In the genomic region with DNA sequence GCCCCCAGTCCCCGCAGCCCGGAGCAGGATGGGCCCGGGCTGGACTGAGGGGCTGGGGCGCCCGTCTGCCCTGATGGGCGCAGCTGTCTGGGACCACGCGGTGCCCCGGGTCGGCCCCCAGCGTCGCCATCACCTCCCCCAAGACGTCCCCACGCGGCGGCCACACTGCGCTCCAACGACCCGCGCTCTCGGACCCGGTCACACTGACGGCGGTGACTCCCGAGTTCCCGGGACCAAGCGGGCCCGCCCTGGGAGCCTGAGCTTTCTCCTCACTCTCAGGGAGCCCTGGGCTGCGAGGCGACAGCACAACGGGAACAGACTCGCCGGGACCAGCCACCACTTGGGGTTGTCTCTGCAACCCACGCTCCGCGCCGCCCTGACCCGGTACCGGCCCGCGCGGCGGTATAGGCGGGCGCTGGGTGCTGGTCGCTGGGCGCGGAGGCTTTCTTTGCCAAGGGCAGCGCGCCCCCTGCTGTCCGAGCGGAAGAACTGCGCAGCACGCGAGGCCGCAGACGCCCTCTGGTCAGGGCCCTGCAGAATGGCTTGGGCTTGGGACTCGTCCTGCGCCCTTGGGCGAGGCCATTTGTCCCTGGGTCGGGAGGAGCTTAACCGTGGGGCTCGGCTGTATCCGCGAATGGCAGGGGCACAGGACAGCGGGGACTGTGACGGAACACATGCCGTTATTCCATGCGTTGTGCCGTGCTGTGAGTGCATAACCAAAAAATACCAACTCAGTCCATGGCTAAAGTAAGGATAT, we compare ENCODE assay signal across 8 cellular contexts. TPM values are rescaled to one million over a fixed set of nuclear protein-coding genes. Genes with fewer than 3 reads are reported as not detected.
DNase-seq lines count a peak whose midpoint lies in the region; ATAC-seq, FAIRE-seq and TF ChIP-seq lines count a peak whose summit lies in the region.

No MANE protein-coding gene starts in this region.

- POLR2A ChIA-PET in A673 (lab: Charles Lee; ENCODE audit: low non-redundant PET): no interaction called here
- POLR2A ChIA-PET in HepG2 (lab: Yijun Ruan, JAX): interaction anchor here (2.1 kb wide), 2 partner anchors 44 to 58 kb away, joined by 14 to 16 read pairs; partner anchors contain the start of gene IMPA2

- intact Hi-C loops in A673 (cut with micrococcal nuclease; ENCODE audit: unreplicated experiment): loop anchor here (1.0 to 2.0 kb wide), 3 partner anchors 101 to 382 kb away; no protein-coding TSS in a partner anchor
- intact Hi-C loops in HepG2 (cut with micrococcal nuclease; ENCODE audit: unreplicated experiment): loop anchor here (1.0 to 2.0 kb wide), 5 partner anchors 44 to 306 kb away; partner anchors contain the start of gene IMPA2

- no peak overlapping the region for H3K27ac ChIP-seq in A673 (ENCODE audit: low read depth, low read length, poor library complexity, severe bottlenecking)
- no peak overlapping the region for H3K27ac ChIP-seq in HepG2 (ENCODE audit: extremely low read length, insufficient read depth, low read length)

- H3K36me3 ChIP-seq in A673 (ENCODE audit: insufficient read depth, low read length, poor library complexity, severe bottlenecking): no peaks in the 10 kb centered on the region
- H3K36me3 ChIP-seq in HepG2 (replicated peaks in 1 of 2; ENCODE audit: control insufficient read depth in 1 of 2, insufficient read depth in 2 of 2, low read length in 2 of 2): no peaks in the 10 kb centered on the region

- ATAC-seq in GM18511 (IDR thresholded peaks at IDR 0.05; ENCODE audit: unreplicated experiment) (peak; percentile 93), HG03095 (IDR thresholded peaks at IDR 0.05; ENCODE audit: unreplicated experiment) (peak; percentile 76), HepG2 (peak; percentile 91)

- TF ChIP-seq EP300 in HepG2 (IDR thresholded peaks at IDR 0.05; ENCODE audit: low read depth in 2 of 2, low read length in 2 of 2): no peak
- no peak for TF ChIP-seq EP300 in HepG2 (CRISPR knock-in tag; IDR thresholded peaks at IDR 0.05; ENCODE audit: borderline replicate concordance)

- H3K79me2 ChIP-seq in HepG2 (ENCODE audit: insufficient read depth, low read length): no peaks in the 10 kb centered on the region

- H4K20me1 ChIP-seq in HepG2 (ENCODE audit: insufficient read depth, low read length): no peaks in the 10 kb centered on the region

- peak overlapping the region; percentile 87 for H3K4me2 ChIP-seq in HepG2 (ENCODE audit: low read depth, low read length)

- no peak overlapping the region; the same call in 1 of the 2 replicates for H3K9ac ChIP-seq in HepG2 (ENCODE audit: insufficient read depth, low read depth, low read length)

- peak overlapping the region; percentile 57 for H3K4me3 ChIP-seq in A673 (ENCODE audit: low read depth, low read length, poor library complexity, severe bottlenecking)
- peak overlapping the region; percentile 50 to 75 (median 62); a peak in 5 of 6 replicates for H3K4me3 ChIP-seq in HepG2 (replicated peaks in 1 of 3; ENCODE audit: insufficient read depth in 1 of 3, low read depth in 2 of 3, low read length in 3 of 3)

- CTCF ChIA-PET in A673 (lab: Charles Lee): interaction anchor here (0.6 to 2.1 kb wide), 3 partner anchors 101 to 306 kb away, joined by 3 to 14 read pairs (median 6); no protein-coding TSS in a partner anchor
- CTCF ChIA-PET in HepG2 (lab: Yijun Ruan, JAX; ENCODE audit: low intra/inter-chr PET ratio, low total read pairs): interaction anchor here (0.9 to 2.4 kb wide), 4 partner anchors 44 to 383 kb away, joined by 3 to 19 read pairs (median 6); no protein-coding TSS in a partner anchor

- TF ChIP-seq RAD21 in HepG2 (CRISPR knock-in tag; IDR thresholded peaks at IDR 0.05): peak; percentile 99

- no peaks in the 10 kb centered on the region for H3K9me3 ChIP-seq in A673 (ENCODE audit: low read depth, low read length, poor library complexity, severe bottlenecking)
- H3K9me3 ChIP-seq in HepG2 (ENCODE audit: low read length): no peaks in the 10 kb centered on the region

- peak; percentile 96 for TF ChIP-seq CTCF in A673 (conservative IDR thresholded peaks at IDR 0.05; ENCODE audit: low read depth, low read length)
- TF ChIP-seq CTCF in HepG2 (CRISPR knock-in tag; IDR thresholded peaks at IDR 0.05): peak; percentile 100

- FAIRE-seq in HepG2 (lab: Jason Lieb, UNC): peak; percentile 73

- H3K4me1 ChIP-seq in A673 (ENCODE audit: insufficient read depth, low read length, poor library complexity, severe bottlenecking): no peaks in the 10 kb centered on the region
- peaks cover 27% of the 10 kb centered on the region for H3K4me1 ChIP-seq in HepG2 (ENCODE audit: insufficient read depth, low read length)

- 1% methylated on average over 12 of the region's 70 CpGs for WGBS in HepG2 (ENCODE audit: low lambda C conversion rate)

- H2AFZ ChIP-seq in HepG2 (ENCODE audit: low read length): no peak overlapping the region

- DNase-seq in A673 (ENCODE audit: low spot score) (peak; percentile 67), NCI-H524 (lab: John Stamatoyannopoulos, UW) (peak; percentile 35 to 70), dermis blood vessel endothelial cell (peak; percentile 84), HepG2 (ENCODE audit: low spot score) (peak; percentile 68)
- DNase-seq in activated CD4-positive, alpha-beta T cell treated with anti-CD3 and anti-CD28 coated beads, Interleukin-2, amount 50 U/mL, for 1 hour: peak; percentile 71
- DNase-seq in stimulated activated CD4-positive, alpha-beta T cell treated with anti-CD3 and anti-CD28 coated beads, Interleukin-2, amount 100 ng/mL, for 24 hours: peak; percentile 79 to 80

- in situ Hi-C loops in HepG2 (cut with HindIII; ENCODE audit: extremely low pct_ligation_motif_present, low pct_unique_long_range_greater_than_20kb): no loop called here

- BruUV-seq in A673 (replicated peaks; lab: Mats Ljungman, UMichigan): no TSS peak
- BruUV-seq in HepG2 (replicated peaks; lab: Mats Ljungman, UMichigan): no TSS peak

- TF ChIP-seq POLR2A in HepG2 (IDR thresholded peaks at IDR 0.05; ENCODE audit: insufficient read depth in 1 of 2, low read depth in 2 of 2, low read length in 2 of 2): no peak

- H3K27me3 ChIP-seq in A673 (replicated peaks; ENCODE audit: insufficient read depth, low read depth, low read length, poor library complexity): no peaks in the 10 kb centered on the region
- peaks cover 0 to 10% of the 10 kb centered on the region in 2 experiments; a peak in 4 of 5 replicates for H3K27me3 ChIP-seq in HepG2 (ENCODE audit: control insufficient read depth in 1 of 2, insufficient read depth in 2 of 2, low read length in 2 of 2)

RNA-seq across cellular contexts. Expression of gene ANKRD62, which starts 54.8 kb away (rescaled TPM):
- total RNA-seq in A673 (2021) (not detected in 2 replicates), dermis blood vessel endothelial cell (not detected in 2 replicates), HepG2 (2016; rRNA removed; fragmentation: Illumina TruSeq; extraction: Trizol) (not detected in 2 replicates)
- not detected in 2 replicates for total RNA-seq in HepG2 (2016; cell fraction: cytosol; rRNA removed; fragmentation: Illumina TruSeq; extraction: Trizol; ENCODE audit: low read depth)
- total RNA-seq in HepG2 (2016; cell fraction: insoluble cytoplasmic fraction; rRNA removed; fragmentation: Illumina TruSeq; extraction: Trizol): not detected in 2 replicates
- total RNA-seq in HepG2 (2016; cell fraction: membrane; rRNA removed; fragmentation: Illumina TruSeq; extraction: Trizol): not detected in 2 replicates
- total RNA-seq in HepG2 (2016; cell fraction: nucleus; rRNA removed; fragmentation: Illumina TruSeq; extraction: Trizol): not detected in 2 replicates
- polyA plus RNA-seq in HepG2 (2011; rRNA removed): not detected in 2 replicates
- polyA plus RNA-seq in HepG2 (2011; cell fraction: cytosol; rRNA removed): not detected in 2 replicates
- polyA plus RNA-seq in HepG2 (2011; cell fraction: nucleus; rRNA removed): not detected in 2 replicates
- not detected in 2 replicates for polyA plus RNA-seq in HepG2 (2012)
- polyA plus RNA-seq in HepG2 (2016; cell fraction: cytosol; fragmentation: Illumina TruSeq; extraction: Trizol; ENCODE audit: low read depth): not detected in 2 replicates
- polyA plus RNA-seq in HepG2 (2016; cell fraction: insoluble cytoplasmic fraction; fragmentation: Illumina TruSeq; extraction: Trizol; ENCODE audit: low read depth): not detected in 2 replicates
- polyA plus RNA-seq in HepG2 (2016; cell fraction: membrane; fragmentation: Illumina TruSeq; extraction: Trizol; ENCODE audit: low read depth): not detected in 2 replicates
- not detected in 2 replicates for polyA plus RNA-seq in HepG2 (2016; cell fraction: nucleus; fragmentation: Illumina TruSeq; extraction: Trizol; ENCODE audit: insufficient read depth, low read depth)
- 0.09 TPM in 1 of 2 replicates, not detected in the other for polyA minus RNA-seq in HepG2 (2011; rRNA and poly(A)+ RNA removed; ENCODE audit: low replicate concordance)
- polyA minus RNA-seq in HepG2 (2011; cell fraction: cytosol; rRNA and poly(A)+ RNA removed): not detected in 2 replicates
- polyA minus RNA-seq in HepG2 (2011; cell fraction: nucleus; rRNA and poly(A)+ RNA removed): not detected in 2 replicates

RNA-seq across cellular contexts. Expression of gene IMPA2, which starts 57.5 kb away (rescaled TPM):
- total RNA-seq in A673 (2021) (22.4 and 33.7 TPM in 2 replicates), dermis blood vessel endothelial cell (7.5 and 14.6 TPM in 2 replicates), HepG2 (2016; rRNA removed; fragmentation: Illumina TruSeq; extraction: Trizol) (65.4 and 71.8 TPM in 2 replicates)
- total RNA-seq in HepG2 (2016; cell fraction: cytosol; rRNA removed; fragmentation: Illumina TruSeq; extraction: Trizol; ENCODE audit: low read depth): 77.7 and 94.9 TPM in 2 replicates
- 58.3 and 76.5 TPM in 2 replicates for total RNA-seq in HepG2 (2016; cell fraction: insoluble cytoplasmic fraction; rRNA removed; fragmentation: Illumina TruSeq; extraction: Trizol)
- total RNA-seq in HepG2 (2016; cell fraction: membrane; rRNA removed; fragmentation: Illumina TruSeq; extraction: Trizol): 122 and 147 TPM in 2 replicates
- 55.6 and 62.0 TPM in 2 replicates for total RNA-seq in HepG2 (2016; cell fraction: nucleus; rRNA removed; fragmentation: Illumina TruSeq; extraction: Trizol)
- polyA plus RNA-seq in HepG2 (2011; rRNA removed): 28.8 and 37.8 TPM in 2 replicates
- polyA plus RNA-seq in HepG2 (2011; cell fraction: cytosol; rRNA removed): 28.2 and 43.4 TPM in 2 replicates
- 104 and 146 TPM in 2 replicates for polyA plus RNA-seq in HepG2 (2011; cell fraction: nucleus; rRNA removed)
- polyA plus RNA-seq in HepG2 (2012): 56.2 and 62.5 TPM in 2 replicates
- 83.4 and 111 TPM in 2 replicates for polyA plus RNA-seq in HepG2 (2016; cell fraction: cytosol; fragmentation: Illumina TruSeq; extraction: Trizol; ENCODE audit: low read depth)
- 68.3 and 79.3 TPM in 2 replicates for polyA plus RNA-seq in HepG2 (2016; cell fraction: insoluble cytoplasmic fraction; fragmentation: Illumina TruSeq; extraction: Trizol; ENCODE audit: low read depth)
- polyA plus RNA-seq in HepG2 (2016; cell fraction: membrane; fragmentation: Illumina TruSeq; extraction: Trizol; ENCODE audit: low read depth): 118 and 138 TPM in 2 replicates
- 90.9 and 102 TPM in 2 replicates for polyA plus RNA-seq in HepG2 (2016; cell fraction: nucleus; fragmentation: Illumina TruSeq; extraction: Trizol; ENCODE audit: insufficient read depth, low read depth)
- 45.6 and 172 TPM in 2 replicates for polyA minus RNA-seq in HepG2 (2011; rRNA and poly(A)+ RNA removed; ENCODE audit: low replicate concordance)
- polyA minus RNA-seq in HepG2 (2011; cell fraction: cytosol; rRNA and poly(A)+ RNA removed): 12.3 and 17.3 TPM in 2 replicates
- 22.8 and 37.2 TPM in 2 replicates for polyA minus RNA-seq in HepG2 (2011; cell fraction: nucleus; rRNA and poly(A)+ RNA removed)
